In the genomic region with DNA sequence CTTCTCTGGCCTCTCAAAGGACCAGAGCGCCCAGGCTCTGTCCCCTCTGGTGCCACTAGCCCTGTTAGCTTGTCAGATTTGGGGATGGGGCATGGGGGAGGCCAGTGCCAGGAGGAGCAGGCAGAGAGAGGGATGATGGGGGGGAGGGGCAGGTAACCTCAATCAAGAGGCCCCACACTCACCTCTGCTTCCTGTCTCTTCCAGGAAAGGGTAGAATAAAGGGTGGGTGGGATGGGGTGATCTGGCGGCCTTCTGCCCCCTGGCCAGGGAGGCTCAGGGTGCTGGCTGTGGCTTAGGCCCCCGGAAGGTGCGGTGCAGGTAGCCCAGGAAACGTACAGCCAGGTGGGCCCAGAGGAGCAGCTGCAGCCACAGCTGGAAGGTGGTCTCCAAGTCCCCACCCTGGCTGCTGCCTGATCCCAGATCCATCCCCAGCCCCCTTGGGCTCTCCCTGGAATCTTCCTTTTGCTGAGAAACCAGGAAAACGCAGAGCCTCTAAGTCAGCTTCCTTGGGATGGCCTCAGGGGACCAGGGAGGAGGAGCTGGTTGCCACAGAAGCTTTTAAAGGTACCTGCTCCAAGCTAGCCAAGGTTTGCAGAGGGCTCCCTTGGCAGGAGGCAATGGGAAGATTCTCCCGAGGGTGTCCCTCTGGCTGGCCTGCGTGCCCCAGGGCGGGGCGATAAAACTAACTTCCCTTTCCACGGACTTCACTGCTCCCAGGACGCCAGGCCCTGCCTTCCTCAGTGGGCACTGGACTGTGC, we compare ENCODE assay signal across 13 cellular contexts. TPM values are rescaled to one million over a fixed set of nuclear protein-coding genes. Genes with fewer than 3 reads are reported as not detected.
DNase-seq lines count a peak whose midpoint lies in the region; ATAC-seq, FAIRE-seq and TF ChIP-seq lines count a peak whose summit lies in the region.
"Had no signal": no experiment of that assay in that cellular context is flagged by ENCODE, and none has a peak within 500 bp of the region (broad histone marks: within the 10 kb centered on the region; RNA-seq: fewer than 3 reads in every experiment).

No MANE protein-coding gene starts in this region.

- FAIRE-seq in GM19239 (lab: Jason Lieb, UNC) = no peak

- peaks cover 40% of the 10 kb centered on the region for H3K4me1 Mint-ChIP-seq in activated CD4-positive, alpha-beta memory T cell treated with anti-CD3 and anti-CD28 coated beads, Interleukin-2, amount 10 ng/mL, durations not matched to agents 7 days and 5 days
- peaks cover 43% of the 10 kb centered on the region for H3K4me1 Mint-ChIP-seq in CD8-positive, alpha-beta T cell (ENCODE audit: low read depth)

- POLR2A ChIA-PET in RWPE1 (lab: Yijun Ruan, JAX; ENCODE audit: low non-redundant PET) = interaction anchor here (0.7 kb wide), 1 partner anchor 439 kb away, joined by 3 read pairs; no protein-coding TSS in a partner anchor
- POLR2A ChIA-PET in activated CD4-positive, alpha-beta memory T cell treated with anti-CD3 and anti-CD28 coated beads, Interleukin-2, amount 10 ng/mL, durations not matched to agents 7 days and 5 days (lab: Charles Lee) = interaction anchor here (1.2 kb wide), 1 partner anchor 24 kb away, joined by 4 read pairs; the partner anchor contains the start of gene ASF1B
- POLR2A ChIA-PET in CD8-positive, alpha-beta T cell (lab: Charles Lee) = interaction anchor here (0.6 kb wide), 1 partner anchor 198 kb away, joined by 3 read pairs; no protein-coding TSS in a partner anchor

- DNase-seq in RWPE1 (ENCODE audit: low spot score) (no peak), left ventricle myocardium superior (peak; percentile 69), prostate gland (ENCODE audit: low spot score) (no peak), GM19239 (ENCODE audit: insufficient read length, low spot score) (no peak)
- no peak for DNase-seq in activated CD4-positive, alpha-beta memory T cell treated with anti-CD3 and anti-CD28 coated beads, Interleukin-2, amount 10 ng/mL, durations not matched to agents 7 days and 5 days
- no peak for DNase-seq in CD8-positive, alpha-beta T cell
- DNase-seq: NCI-H1436 treated with DMSO at 0.1 percent for 48 hours; stimulated activated CD4-positive, alpha-beta T cell treated with anti-CD3 and anti-CD28 coated beads, Interleukin-4, amount 100 ng/mL, for 1 hour had no signal

- H4K20me1 ChIP-seq in BLaER1 treated with 17β-estradiol and CSF1 and Interleukin-3, amounts not matched to agents 10 nM and 100 nM = peaks cover 31 to 86% (median 64%) of the 10 kb centered on the region in 11 experiments; a peak in 20 of 22 replicates

- intact Hi-C loops in left ventricle myocardium superior (cut with micrococcal nuclease) = no loop called here
- intact Hi-C loops in prostate gland (cut with DNase I) = no loop called here
- intact Hi-C loops in CD8-positive, alpha-beta T cell (cut with DNase I, micrococcal nuclease) = no loop called here

- H3K4me1 ChIP-seq in BLaER1 treated with 17β-estradiol and CSF1 and Interleukin-3, amounts not matched to agents 10 nM and 100 nM = peaks cover 49 to 62% (median 56%) of the 10 kb centered on the region in 10 experiments
- H3K4me1 ChIP-seq in prostate gland (replicated peaks) = peaks cover 8% of the 10 kb centered on the region
- H3K4me1 ChIP-seq in CD8-positive, alpha-beta T cell (ENCODE audit: insufficient read depth, low read length) = peaks cover 39% of the 10 kb centered on the region

- no peaks in the 10 kb centered on the region for H3K9me3 ChIP-seq in BLaER1 treated with 17β-estradiol and CSF1 and Interleukin-3, amounts not matched to agents 10 nM and 100 nM (replicated peaks in 1 of 11)
- no peaks in the 10 kb centered on the region for H3K9me3 ChIP-seq in prostate gland
- no peaks in the 10 kb centered on the region for H3K9me3 ChIP-seq in CD8-positive, alpha-beta T cell (ENCODE audit: low read length)

- CTCF ChIA-PET in RWPE1 (lab: Yijun Ruan, JAX) = no interaction called here
- CTCF ChIA-PET in activated CD4-positive, alpha-beta memory T cell treated with anti-CD3 and anti-CD28 coated beads, Interleukin-2, amount 10 ng/mL, durations not matched to agents 7 days and 5 days (lab: Charles Lee) = interaction anchor here (0.5 to 0.6 kb wide), 2 partner anchors 209 to 1385 kb away, joined by 3 to 4 read pairs; no protein-coding TSS in a partner anchor
- CTCF ChIA-PET in CD8-positive, alpha-beta T cell (lab: Charles Lee) = interaction anchor here (1.4 to 1.5 kb wide), 2 partner anchors 19 to 24 kb away, joined by 3 read pairs; partner anchors contain the start of gene ASF1B

- TF ChIP-seq CTCF in RWPE1 (conservative IDR thresholded peaks at IDR 0.05; ENCODE audit: low read depth) = no peak
- TF ChIP-seq CTCF in prostate gland (IDR thresholded peaks at IDR 0.05) = no peak
- TF ChIP-seq CTCF in CD8-positive, alpha-beta T cell (IDR thresholded peaks at IDR 0.05) = no peak

- no peak overlapping the region for H3K27ac Mint-ChIP-seq in activated CD4-positive, alpha-beta memory T cell treated with anti-CD3 and anti-CD28 coated beads, Interleukin-2, amount 10 ng/mL, durations not matched to agents 7 days and 5 days
- no peak overlapping the region for H3K27ac Mint-ChIP-seq in CD8-positive, alpha-beta T cell

- H3K4me3 Mint-ChIP-seq in activated CD4-positive, alpha-beta memory T cell treated with anti-CD3 and anti-CD28 coated beads, Interleukin-2, amount 10 ng/mL, durations not matched to agents 7 days and 5 days = no peak overlapping the region
- H3K4me3 Mint-ChIP-seq in CD8-positive, alpha-beta T cell = no peak overlapping the region

- ATAC-seq in left ventricle myocardium superior (peak; percentile 16), HG03342 (IDR thresholded peaks at IDR 0.05; ENCODE audit: unreplicated experiment) (no peak)
- ATAC-seq in CD8-positive, alpha-beta T cell = no peak
- ATAC-seq: esophagus mucosa had no signal

- H3K4me2 ChIP-seq in BLaER1 treated with 17β-estradiol and CSF1 and Interleukin-3, amounts not matched to agents 10 nM and 100 nM = peak overlapping the region; percentile 43 to 100 (median 95)

- 60% methylated on average over 12 of the region's 12 CpGs for WGBS in prostate gland

- no peaks in the 10 kb centered on the region for H3K36me3 Mint-ChIP-seq in activated CD4-positive, alpha-beta memory T cell treated with anti-CD3 and anti-CD28 coated beads, Interleukin-2, amount 10 ng/mL, durations not matched to agents 7 days and 5 days (ENCODE audit: low read depth)
- peaks cover 12% of the 10 kb centered on the region for H3K36me3 Mint-ChIP-seq in CD8-positive, alpha-beta T cell

- TF ChIP-seq POLR2A in prostate gland (IDR thresholded peaks at IDR 0.05) = no peak

- H3K9me3 Mint-ChIP-seq in activated CD4-positive, alpha-beta memory T cell treated with anti-CD3 and anti-CD28 coated beads, Interleukin-2, amount 10 ng/mL, durations not matched to agents 7 days and 5 days = no peaks in the 10 kb centered on the region
- H3K9me3 Mint-ChIP-seq in CD8-positive, alpha-beta T cell = no peaks in the 10 kb centered on the region

- peak overlapping the region; percentile 19 to 93 (median 47); a peak in 17 of 22 replicates for H3K27ac ChIP-seq in BLaER1 treated with 17β-estradiol and CSF1 and Interleukin-3, amounts not matched to agents 10 nM and 100 nM
- peak overlapping the region; percentile 56 for H3K27ac ChIP-seq in RWPE1
- peak overlapping the region; percentile 60 to 68 for H3K27ac ChIP-seq in prostate gland
- H3K27ac ChIP-seq in CD8-positive, alpha-beta T cell (ENCODE audit: low read depth, low read length) = no peak overlapping the region
- H3K27ac ChIP-seq: SK-N-MC had no signal

- H3K27me3 ChIP-seq in BLaER1 treated with 17β-estradiol and CSF1 and Interleukin-3, amounts not matched to agents 10 nM and 100 nM = no peaks in the 10 kb centered on the region
- H3K27me3 ChIP-seq in prostate gland (replicated peaks; ENCODE audit: insufficient read depth) = no peaks in the 10 kb centered on the region
- no peaks in the 10 kb centered on the region for H3K27me3 ChIP-seq in CD8-positive, alpha-beta T cell (ENCODE audit: insufficient read depth, low read length)

- peak overlapping the region in 10 of 11 experiments; percentile 24 to 66 (median 48); a peak in 15 of 22 replicates for H3K9ac ChIP-seq in BLaER1 treated with 17β-estradiol and CSF1 and Interleukin-3, amounts not matched to agents 10 nM and 100 nM

- peaks cover 0 to 44% (median 18%) of the 10 kb centered on the region in 11 experiments; a peak in 20 of 22 replicates for H3K36me3 ChIP-seq in BLaER1 treated with 17β-estradiol and CSF1 and Interleukin-3, amounts not matched to agents 10 nM and 100 nM
- no peaks in the 10 kb centered on the region for H3K36me3 ChIP-seq in prostate gland
- no peaks in the 10 kb centered on the region for H3K36me3 ChIP-seq in CD8-positive, alpha-beta T cell (ENCODE audit: insufficient read depth, low read length)

- H3K4me3 ChIP-seq in BLaER1 treated with 17β-estradiol and CSF1 and Interleukin-3, amounts not matched to agents 10 nM and 100 nM = peak overlapping the region in 1 of 10 experiments; percentile 31; a peak in 2 of 20 replicates
- H3K4me3 ChIP-seq in prostate gland = no peak overlapping the region
- no peak overlapping the region for H3K4me3 ChIP-seq in CD8-positive, alpha-beta T cell (ENCODE audit: low read depth, low read length)
- H3K4me3 ChIP-seq: SK-N-MC had no signal

- no peaks in the 10 kb centered on the region for H3K27me3 Mint-ChIP-seq in activated CD4-positive, alpha-beta memory T cell treated with anti-CD3 and anti-CD28 coated beads, Interleukin-2, amount 10 ng/mL, durations not matched to agents 7 days and 5 days
- no peaks in the 10 kb centered on the region for H3K27me3 Mint-ChIP-seq in CD8-positive, alpha-beta T cell (ENCODE audit: low read depth)

RNA-seq across cellular contexts. Expression of gene PRKACA, which starts 5.3 kb away (rescaled TPM):
- total RNA-seq in left ventricle myocardium superior (514 TPM), prostate gland (100 to 1,000 TPM in 1 of 2 donors, 10 to 100 TPM in 1; 34.8 to 106 TPM)
- 10 to 100 TPM; 48.1 to 49.8 TPM for total RNA-seq in activated CD4-positive, alpha-beta memory T cell treated with anti-CD3 and anti-CD28 coated beads, Interleukin-2, amount 10 ng/mL, durations not matched to agents 7 days and 5 days
- 10 to 100 TPM; 37.0 to 40.8 TPM for total RNA-seq in CD8-positive, alpha-beta T cell

RNA-seq across cellular contexts. Expression of gene SAMD1, which starts 21.7 kb away (rescaled TPM):
- 58.0 TPM for total RNA-seq in left ventricle myocardium superior
- total RNA-seq in prostate gland = 10 to 100 TPM; 25.4 to 48.2 TPM
- 10 to 100 TPM; 63.4 to 64.6 TPM for total RNA-seq in activated CD4-positive, alpha-beta memory T cell treated with anti-CD3 and anti-CD28 coated beads, Interleukin-2, amount 10 ng/mL, durations not matched to agents 7 days and 5 days
- total RNA-seq in CD8-positive, alpha-beta T cell = 10 to 100 TPM; 35.2 to 37.5 TPM

RNA-seq across cellular contexts. Expression of gene ASF1B, which starts 24.2 kb away (rescaled TPM):
- total RNA-seq in left ventricle myocardium superior (1.6 TPM), prostate gland (10 to 100 TPM in 1 of 2 donors, 1 to 10 TPM in 1; 5.1 to 19.7 TPM)
- 10 to 100 TPM; 93.5 to 94.8 TPM for total RNA-seq in activated CD4-positive, alpha-beta memory T cell treated with anti-CD3 and anti-CD28 coated beads, Interleukin-2, amount 10 ng/mL, durations not matched to agents 7 days and 5 days
- total RNA-seq in CD8-positive, alpha-beta T cell = 1 to 10 TPM in 1 of 2 experiments, under 1 TPM in 1; 0.60 to 1.6 TPM

RNA-seq across cellular contexts. Expression of gene C19orf67, which starts 26.6 kb away (rescaled TPM):
- total RNA-seq in left ventricle myocardium superior (not detected), prostate gland (under 1 TPM in 1 of 2 donors, not detected in 1; 0.97 TPM)
- under 1 TPM in 1 of 2 experiments, not detected in 1; 0.35 TPM for total RNA-seq in activated CD4-positive, alpha-beta memory T cell treated with anti-CD3 and anti-CD28 coated beads, Interleukin-2, amount 10 ng/mL, durations not matched to agents 7 days and 5 days
- not detected for total RNA-seq in CD8-positive, alpha-beta T cell
- total RNA-seq: lower leg skin had no signal

RNA-seq across cellular contexts. Expression of gene MISP3, which starts 39.6 kb away (rescaled TPM):
- 6.8 TPM for total RNA-seq in left ventricle myocardium superior
- 10 to 100 TPM; 12.4 to 17.2 TPM for total RNA-seq in prostate gland
- total RNA-seq in activated CD4-positive, alpha-beta memory T cell treated with anti-CD3 and anti-CD28 coated beads, Interleukin-2, amount 10 ng/mL, durations not matched to agents 7 days and 5 days = 1 to 10 TPM; 3.2 to 3.5 TPM
- total RNA-seq in CD8-positive, alpha-beta T cell = under 1 TPM; 0.25 to 0.41 TPM

Comparison
In these comparisons a context has a peak if more than half of its experiments do, and no peak if none do; other contexts are left out.
1. RNA of gene ASF1B, which starts 24.2 kb away (total RNA-seq): 93.5 to 94.8 TPM in activated CD4-positive, alpha-beta memory T cell treated with anti-CD3 and anti-CD28 coated beads, Interleukin-2, amount 10 ng/mL, durations not matched to agents 7 days and 5 days; 5.1 to 19.7 TPM in prostate gland, 0.60 to 1.6 TPM in CD8-positive, alpha-beta T cell and 1.6 TPM in left ventricle myocardium superior (single experiment); every median in the first group is over 4 times any median in the second.